Comparison of ENCODE assay signal across 11 cellular contexts in the genomic region with DNA sequence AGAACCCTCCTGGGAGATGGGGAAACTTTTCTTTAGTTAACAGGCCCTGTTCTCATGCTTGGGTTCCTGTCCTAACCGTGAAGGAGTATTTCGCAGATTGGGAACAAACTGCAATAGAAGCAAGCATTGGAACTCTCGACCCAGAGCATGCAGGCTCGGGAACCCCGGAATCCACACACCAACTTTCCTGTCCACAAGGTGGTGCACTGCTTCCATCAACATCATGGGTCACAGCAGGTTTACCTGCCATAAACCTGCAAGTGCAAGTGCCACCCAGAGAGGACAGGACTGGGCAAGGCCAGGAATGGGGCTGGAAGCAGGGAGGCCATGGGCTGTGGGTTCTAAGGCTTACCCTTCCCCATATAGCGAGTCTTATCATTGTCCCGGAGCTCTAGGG. TPM values are rescaled to one million over a fixed set of nuclear protein-coding genes. Genes with fewer than 3 reads are reported as not detected.
DNase-seq lines count a peak whose midpoint lies in the region; ATAC-seq, FAIRE-seq and TF ChIP-seq lines count a peak whose summit lies in the region.
"Had no signal": no experiment of that assay in that cellular context is flagged by ENCODE, and none has a peak within 500 bp of the region (broad histone marks: within the 10 kb centered on the region; RNA-seq: fewer than 3 reads in every experiment).

No MANE protein-coding gene starts in this region.

- H3K36me3 ChIP-seq in pancreas = peaks cover 2 to 48% (median 45%) of the 10 kb centered on the region in 3 donors

- intact Hi-C loops in pancreas (cut with DNase I) = no loop called here

- H3K27ac ChIP-seq in cingulate gyrus (ENCODE audit: low read depth, low read length) (peak overlapping the region; percentile 70), pancreas (peak overlapping the region in 1 of 4 donors; percentile 2)

- H3K9me3 ChIP-seq in pancreas = no peaks in the 10 kb centered on the region

- H3K4me3 ChIP-seq in pancreas = no peak overlapping the region

- DNase-seq in DMS 273 (lab: John Stamatoyannopoulos, UW; ENCODE audit: unreplicated experiment) (peak; percentile 29), DMS 273 treated with DMSO at 0.1 percent for 48 hours (lab: John Stamatoyannopoulos, UW) (no peak), NCI-H510A (lab: John Stamatoyannopoulos, UW) (peak; percentile 47), pancreas (peak in 1 of 6 donors; percentile 39)
- no peak for DNase-seq in stimulated activated CD4-positive, alpha-beta T cell treated with anti-CD3 and anti-CD28 coated beads, Interleukin-2, amount 100 ng/mL, for 24 hours
- DNase-seq: 8988T, activated gamma-delta T cell treated with Interleukin-2 at 50 U/mL for 16 hours, NCI-H1048 had no signal

- H3K27me3 ChIP-seq in pancreas = no peaks in the 10 kb centered on the region

- ATAC-seq in pancreas (peak in 3 of 4 donors; percentile 29 to 45 (median 32)), HG02840 (IDR thresholded peaks at IDR 0.05; ENCODE audit: low FRiP score, unreplicated experiment) (no peak), GM19452 (IDR thresholded peaks at IDR 0.05; ENCODE audit: unreplicated experiment) (no peak)

- FAIRE-seq in pancreas (lab: Jason Lieb, UNC) = no peak

- WGBS in pancreas, 2 donors = 75 to 77% methylated on average over 7 of the region's 7 CpGs

- H3K4me1 ChIP-seq in pancreas = peaks cover 0 to 40% (median 27%) of the 10 kb centered on the region in 3 donors

- peak in 2 of 4 donors; percentile 7 to 11 for TF ChIP-seq CTCF in pancreas (IDR thresholded peaks at IDR 0.05)

RNA-seq across cellular contexts. Expression of a gene that starts 6.9 kb away (rescaled TPM):
- total RNA-seq in pancreas = 100 to 1,000 TPM in 4 of 6 donors, 10 to 100 TPM in 2; 69.9 to 299 (median 166) TPM
- polyA plus RNA-seq in pancreas = 100 to 1,000 TPM in 1 of 2 donors, 10 to 100 TPM in 1; 99.2 to 180 TPM

RNA-seq across cellular contexts. Expression of a gene that starts 54.1 kb away (rescaled TPM):
- 10 to 100 TPM; 47.8 to 76.7 (median 53.4) TPM for total RNA-seq in pancreas
- polyA plus RNA-seq in pancreas = 10 to 100 TPM; 27.0 to 40.6 TPM

Comparison
In these comparisons a context has a peak if more than half of its experiments do, and no peak if none do; other contexts are left out.
1. DNase-seq: peak in DMS 273 (single experiment) and NCI-H510A (single experiment); none in DMS 273 treated with DMSO at 0.1 percent for 48 hours (single experiment) and stimulated activated CD4-positive, alpha-beta T cell treated with anti-CD3 and anti-CD28 coated beads, Interleukin-2, amount 100 ng/mL, for 24 hours (0 of 2).
2. ATAC-seq: peak in pancreas (3 of 4); none in HG02840 (single experiment) and GM19452 (single experiment).